ENCODE assay signal across 14 cellular contexts in the genomic region with DNA sequence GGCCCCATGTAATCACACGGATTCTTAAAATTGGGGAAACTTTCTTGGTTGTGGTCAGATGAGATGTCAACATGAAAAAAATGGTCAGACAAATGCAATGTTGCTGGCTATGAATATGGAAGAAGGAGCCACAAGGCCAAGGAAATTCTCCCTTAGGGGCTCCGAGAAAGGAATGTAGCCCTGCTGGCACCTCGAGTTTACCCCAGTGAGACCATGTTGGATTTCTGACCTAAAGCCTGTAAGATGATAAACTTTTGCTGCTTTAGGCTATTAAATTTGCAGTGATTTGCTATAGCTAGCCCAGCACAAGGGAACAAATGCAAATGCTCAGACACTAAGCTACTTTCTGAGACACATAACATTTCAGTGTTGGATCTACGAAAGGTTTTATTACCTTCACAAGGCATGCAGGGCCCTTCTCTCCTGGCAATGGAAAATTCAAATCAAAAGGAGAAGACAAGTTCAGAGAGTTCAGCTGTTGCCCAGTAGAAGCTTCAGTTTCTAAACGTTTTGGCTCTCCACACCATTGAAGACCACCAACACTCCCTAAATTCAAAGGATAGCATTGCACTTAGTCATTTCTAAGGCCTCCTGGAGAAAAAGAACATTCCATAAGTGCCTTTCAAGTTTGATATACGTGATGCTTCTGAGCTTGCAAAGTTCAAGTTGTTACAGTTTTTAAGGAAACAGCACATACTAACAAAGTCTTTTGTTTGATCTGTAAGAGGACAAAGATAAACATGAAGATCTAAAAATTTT. TPM values are rescaled to one million over a fixed set of nuclear protein-coding genes. Genes with fewer than 3 reads are reported as not detected.
DNase-seq lines count a peak whose midpoint lies in the region; ATAC-seq and TF ChIP-seq lines count a peak whose summit lies in the region.
"Had no signal": no experiment of that assay in that cellular context is flagged by ENCODE, and none has a peak within 500 bp of the region (broad histone marks: within the 10 kb centered on the region; RNA-seq: fewer than 3 reads in every experiment).

No MANE protein-coding gene starts in this region.

- TF ChIP-seq CTCF in AG10803 (conservative IDR thresholded peaks at IDR 0.05; ENCODE audit: low read length) = no peak

- no peak for ATAC-seq in HG03097 (IDR thresholded peaks at IDR 0.05; ENCODE audit: low FRiP score, unreplicated experiment)
- ATAC-seq: stimulated activated memory B cell treated with anti-CD40 and anti-IgM and Interleukin-4, amounts not matched to agents 10 μg/mL and 1 μg/mL and 100 μg/mL, for 72 hours had no signal

- H3K4me3 ChIP-seq in AG10803 (ENCODE audit: low read length) = no peak overlapping the region
- H3K4me3 ChIP-seq: ovary had no signal

- DNase-seq in AG10803 (ENCODE audit: low read depth) = peak; percentile 79
- DNase-seq in LHCN-M2 (ENCODE audit: low read depth) = peak; percentile 88
- peak; percentile 65 for DNase-seq in dedifferentiated amniotic fluid mesenchymal stem cell (ENCODE audit: extremely low spot score)
- DNase-seq in myocyte (ENCODE audit: low read depth) = peak; percentile 74
- DNase-seq in NCI-H524 (lab: John Stamatoyannopoulos, UW) = no peak
- DNase-seq in NAMALWA (ENCODE audit: low spot score) = no peak
- no peak for DNase-seq in NCI-H82 treated with DMSO at 0.1 percent for 48 hours (lab: John Stamatoyannopoulos, UW; ENCODE audit: unreplicated experiment)
- DNase-seq: activated B cell treated with CpG ODN at 0.5 μM for 24 hours; CD4-positive, CD25-positive, alpha-beta regulatory T cell; NCI-H1092; NCI-H510A treated with DMSO at 0.1 percent for 48 hours; ovary had no signal

RNA-seq across cellular contexts. Expression of a gene that starts 23.4 kb away (rescaled TPM):
- total RNA-seq in LHCN-M2 (2014; rRNA removed) (68.0 and 80.1 TPM in 2 replicates), myocyte (27.3 and 36.6 TPM in 2 replicates)
- 28.0 TPM for polyA plus RNA-seq in LHCN-M2 (2012)
- 23.5 TPM for polyA plus RNA-seq in myocyte (2012)

RNA-seq across cellular contexts. Expression of a gene that starts 43.3 kb away (rescaled TPM):
- total RNA-seq in LHCN-M2 (2014; rRNA removed) (24.2 and 28.5 TPM in 2 replicates), myocyte (21.4 and 29.0 TPM in 2 replicates)
- 26.1 TPM for polyA plus RNA-seq in LHCN-M2 (2012)
- 23.5 TPM for polyA plus RNA-seq in myocyte (2012)

Comparison
In these comparisons a context has a peak if more than half of its experiments do, and no peak if none do; other contexts are left out.
1. DNase-seq: peak in AG10803 (single experiment), LHCN-M2 (single experiment), dedifferentiated amniotic fluid mesenchymal stem cell (single experiment) and myocyte (single experiment); none in NCI-H524 (0 of 2), NAMALWA (single experiment) and NCI-H82 treated with DMSO at 0.1 percent for 48 hours (single experiment).